Comparison of ENCODE assay signal across 8 cellular contexts in genomic region chr1:212794561-212795014, GRCh38. TPM values are rescaled to one million over a fixed set of nuclear protein-coding genes. Genes with fewer than 3 reads are reported as not detected.
DNase-seq lines count a peak whose midpoint lies in the region; ATAC-seq and TF ChIP-seq lines count a peak whose summit lies in the region.

No MANE protein-coding gene starts in this region.

- H4K20me1 ChIP-seq in neural progenitor cell (ENCODE audit: low read depth): no peaks in the 10 kb centered on the region

- H3K27ac ChIP-seq in angular gyrus (ENCODE audit: low read depth, low read length): peak overlapping the region; percentile 79
- no peak overlapping the region for H3K27ac ChIP-seq in neural progenitor cell

- H3F3A ChIP-seq in neural progenitor cell (ENCODE audit: low read depth): peaks cover 7% of the 10 kb centered on the region

- H3K36me3 Mint-ChIP-seq in neural progenitor cell: peaks cover 5% of the 10 kb centered on the region

- no peak overlapping the region for H3K4me2 ChIP-seq in neural progenitor cell

- no peak overlapping the region for H3K4me3 Mint-ChIP-seq in neural progenitor cell

- peaks cover 8% of the 10 kb centered on the region for H3K36me3 ChIP-seq in neural progenitor cell

- H3K9ac ChIP-seq in neural progenitor cell: no peak overlapping the region

- peaks cover 8% of the 10 kb centered on the region for H3K4me1 ChIP-seq in neural progenitor cell

- in situ Hi-C loops in GM13977 (cut with MboI; ENCODE audit: low pct_unique_long_range_greater_than_20kb, low sequenced_read_pairs, unreplicated experiment): no loop called here

- H3K9me3 ChIP-seq in neural progenitor cell (ENCODE audit: low read depth): no peaks in the 10 kb centered on the region

- H3K4me1 Mint-ChIP-seq in neural progenitor cell: peaks cover 16% of the 10 kb centered on the region

- ATAC-seq in GM21447 (IDR thresholded peaks at IDR 0.05; ENCODE audit: unreplicated experiment) (peak; percentile 77), HG03575 (IDR thresholded peaks at IDR 0.05; ENCODE audit: extremely low read depth, insufficient number of reproducible peaks, low FRiP score, unreplicated experiment) (peak; percentile 54), esophagus mucosa (no peak)

- no peak overlapping the region for H3K4me3 ChIP-seq in neural progenitor cell

- H3K9me3 Mint-ChIP-seq in neural progenitor cell: no peaks in the 10 kb centered on the region

- no peak for TF ChIP-seq CTCF in GM13977 (IDR thresholded peaks at IDR 0.05; ENCODE audit: extremely low read depth, insufficient read depth, missing control alignments)
- TF ChIP-seq CTCF in neural progenitor cell (IDR thresholded peaks at IDR 0.05): no peak

- DNase-seq in GM13977 (ENCODE audit: low spot score) (peak; percentile 79), NCI-H524 (lab: John Stamatoyannopoulos, UW) (no peak), neural progenitor cell (ENCODE audit: low spot score) (no peak), NCI-H1436 treated with DMSO at 0.1 percent for 48 hours (lab: John Stamatoyannopoulos, UW) (no peak)

- no peak overlapping the region for H3K27ac Mint-ChIP-seq in neural progenitor cell

- H3K27me3 Mint-ChIP-seq in neural progenitor cell (ENCODE audit: insufficient read depth, low read depth): peaks cover 8% of the 10 kb centered on the region

- H2AFZ ChIP-seq in neural progenitor cell (replicated peaks): no peak overlapping the region

- H3K79me2 ChIP-seq in neural progenitor cell (ENCODE audit: low read depth): peaks cover 19% of the 10 kb centered on the region

- H3K27me3 ChIP-seq in neural progenitor cell: no peaks in the 10 kb centered on the region

RNA-seq across cellular contexts. Expression of gene TATDN3, which starts 2.9 kb away (rescaled TPM):
- 8.4 TPM for total RNA-seq in esophagus mucosa
- total RNA-seq in neural progenitor cell (ENCODE audit: low replicate concordance): 12.5 and 18.8 TPM in 2 replicates

RNA-seq across cellular contexts. Expression of gene NSL1, which starts 3.0 kb away (rescaled TPM):
- total RNA-seq in esophagus mucosa: 12.9 TPM
- total RNA-seq in neural progenitor cell (ENCODE audit: low replicate concordance): 63.7 and 77.6 TPM in 2 replicates

RNA-seq across cellular contexts. Expression of gene SPATA45, which starts 52.9 kb away (rescaled TPM):
- total RNA-seq in esophagus mucosa: not detected
- 1.1 TPM in 1 of 2 replicates, not detected in the other for total RNA-seq in neural progenitor cell (ENCODE audit: low replicate concordance)
